Comparison of ENCODE assay signal across 9 cellular contexts in genomic region chrX:49177338-49177833, GRCh38. TPM values are rescaled to one million over a fixed set of nuclear protein-coding genes. Genes with fewer than 3 reads are reported as not detected.
DNase-seq lines count a peak whose midpoint lies in the region; ATAC-seq and TF ChIP-seq lines count a peak whose summit lies in the region.
"Had no signal": no experiment of that assay in that cellular context is flagged by ENCODE, and none has a peak within 500 bp of the region (broad histone marks: within the 10 kb centered on the region; RNA-seq: fewer than 3 reads in every experiment).

No MANE protein-coding gene starts in this region.

- H3K4me2 ChIP-seq in GM23338, result no peak overlapping the region

- no peak overlapping the region for H3K4me3 Mint-ChIP-seq in GM23338

- H4K20me1 ChIP-seq in GM23338 (replicated peaks; ENCODE audit: insufficient read depth), result no peaks in the 10 kb centered on the region

- H3K9me3 Mint-ChIP-seq in GM23338, result no peaks in the 10 kb centered on the region; the same call in 2 of the 3 replicates

- no peaks in the 10 kb centered on the region for H3F3A ChIP-seq in GM23338 (replicated peaks; ENCODE audit: low read depth)

- H2AFZ ChIP-seq in GM23338, result no peak overlapping the region

- H3K27me3 Mint-ChIP-seq in GM23338 (ENCODE audit: insufficient read depth, low read depth, poor library complexity), result peaks cover 6% of the 10 kb centered on the region

- no peaks in the 10 kb centered on the region for H3K79me2 ChIP-seq in GM23338 (replicated peaks; ENCODE audit: insufficient read depth)

- no peak overlapping the region for H3K4me3 ChIP-seq in GM23338
- H3K4me3 ChIP-seq in epithelial cell of proximal tubule (ENCODE audit: low read depth, low read length), result no peak overlapping the region
- no peak overlapping the region for H3K4me3 ChIP-seq in retinal pigment epithelial cell (ENCODE audit: low read length)

- ATAC-seq in GM23338 (peak; percentile 22; the same call in 1 of the 3 replicates), GM18868 (IDR thresholded peaks at IDR 0.05; ENCODE audit: unreplicated experiment) (no peak), HG03521 (IDR thresholded peaks at IDR 0.05; ENCODE audit: unreplicated experiment) (no peak), GM18870 (IDR thresholded peaks at IDR 0.05; ENCODE audit: unreplicated experiment) (no peak)

- H3K27ac ChIP-seq in GM23338 (ENCODE audit: low read depth) (no peak overlapping the region), RWPE1 (peak overlapping the region; percentile 97)

- H3K27ac Mint-ChIP-seq in GM23338, result no peak overlapping the region

- peak in 1 of 2 experiments; percentile 48; a peak in 1 of 4 replicates for TF ChIP-seq CTCF in GM23338 (conservative IDR thresholded peaks at IDR 0.05; ENCODE audit: low read depth in 2 of 2)
- no peak for TF ChIP-seq CTCF in RWPE1 (conservative IDR thresholded peaks at IDR 0.05; ENCODE audit: low read depth)
- peak; percentile 21 for TF ChIP-seq CTCF in epithelial cell of proximal tubule (conservative IDR thresholded peaks at IDR 0.05; ENCODE audit: low read depth, low read length)
- peak; percentile 15 for TF ChIP-seq CTCF in retinal pigment epithelial cell (conservative IDR thresholded peaks at IDR 0.05; ENCODE audit: low read depth, low read length)

- H3K9me2 ChIP-seq in GM23338 (ENCODE audit: insufficient read depth), result no peaks in the 10 kb centered on the region

- peaks cover 13% of the 10 kb centered on the region for H3K27me3 ChIP-seq in GM23338 (ENCODE audit: insufficient read depth)

- peaks cover 14% of the 10 kb centered on the region for H3K4me1 Mint-ChIP-seq in GM23338

- H3K36me3 Mint-ChIP-seq in GM23338 (ENCODE audit: low read depth), result peaks cover 34% of the 10 kb centered on the region

- POLR2A ChIA-PET in RWPE1 (lab: Yijun Ruan, JAX; ENCODE audit: low non-redundant PET), result interaction anchor here (1.5 kb wide), 1 partner anchor 13 kb away, joined by 6 read pairs; no protein-coding TSS in a partner anchor

- H3K36me3 ChIP-seq in GM23338 (ENCODE audit: insufficient read depth), result no peaks in the 10 kb centered on the region

- DNase-seq in GM23338 (ENCODE audit: low spot score) (no peak), RWPE1 (ENCODE audit: low spot score) (no peak), epithelial cell of proximal tubule (ENCODE audit: low read depth) (no peak), retinal pigment epithelial cell (ENCODE audit: low read depth) (no peak), mesenteric fat pad (ENCODE audit: low spot score) (no peak)
- DNase-seq: NCI-H2227 treated with DMSO at 0.1 percent for 48 hours had no signal

- CTCF ChIA-PET in RWPE1 (lab: Yijun Ruan, JAX), result no interaction called here

- no peaks in the 10 kb centered on the region for H3K4me1 ChIP-seq in GM23338 (ENCODE audit: insufficient read depth)

TF ChIP-seq in GM23338, 12 proteins besides CTCF, POLR2A, EP300 and RAD21 (continues in another document):
- TF ChIP-seq EZH2 (IDR thresholded peaks at IDR 0.05; ENCODE audit: low read depth, unreplicated experiment), result no peak
- TF ChIP-seq NANOG (IDR thresholded peaks at IDR 0.05; ENCODE audit: borderline replicate concordance), result no peak
- no peak for TF ChIP-seq ZNF114 (CRISPR knock-in tag; IDR thresholded peaks at IDR 0.05)
- TF ChIP-seq REST (IDR thresholded peaks at IDR 0.05; ENCODE audit: unreplicated experiment), result no peak
- TF ChIP-seq POLR2AphosphoS5 (IDR thresholded peaks at IDR 0.05; ENCODE audit: low read depth), result no peak
- TF ChIP-seq EZH2phosphoT487 (IDR thresholded peaks at IDR 0.05; ENCODE audit: unreplicated experiment), result no peak
- TF ChIP-seq JUNB (IDR thresholded peaks at IDR 0.05; ENCODE audit: unreplicated experiment), result no peak
- TF ChIP-seq ETS1 (IDR thresholded peaks at IDR 0.05), result no peak
- no peak for TF ChIP-seq ZNF331 (CRISPR knock-in tag; IDR thresholded peaks at IDR 0.05; ENCODE audit: low read depth)
- no peak for TF ChIP-seq CREB1 (CRISPR knock-in tag; IDR thresholded peaks at IDR 0.05; ENCODE audit: low read depth)
- TF ChIP-seq STAT1 (IDR thresholded peaks at IDR 0.05; ENCODE audit: unreplicated experiment), result no peak

RNA-seq across cellular contexts. Expression of gene PLP2, which starts 5.7 kb away (rescaled TPM):
- total RNA-seq in GM23338 (2014; rRNA removed; shearing (Covaris generic)), result 1.6 and 3.4 TPM in 2 replicates
- 9.5 and 10.1 TPM in 2 replicates for polyA plus RNA-seq in GM23338 (2016; fragmentation: Nextera tagmentation; extraction: Ambion mirVana)
- total RNA-seq in epithelial cell of proximal tubule (115 and 132 TPM in 2 replicates), mesenteric fat pad (74.3 TPM)

RNA-seq across cellular contexts. Expression of gene PRICKLE3, which starts 8.8 kb away (rescaled TPM):
- 13.7 and 21.4 TPM in 2 replicates for total RNA-seq in GM23338 (2014; rRNA removed; shearing (Covaris generic))
- polyA plus RNA-seq in GM23338 (2016; fragmentation: Nextera tagmentation; extraction: Ambion mirVana), result 4.7 and 5.2 TPM in 2 replicates
- total RNA-seq in epithelial cell of proximal tubule (13.0 and 18.5 TPM in 2 replicates), mesenteric fat pad (12.5 TPM)

RNA-seq across cellular contexts. Expression of gene MAGIX, which starts 14.8 kb away (rescaled TPM):
- total RNA-seq in GM23338 (2014; rRNA removed; shearing (Covaris generic)), result 0.83 and 2.1 TPM in 2 replicates
- 0.66 and 1.6 TPM in 2 replicates for polyA plus RNA-seq in GM23338 (2016; fragmentation: Nextera tagmentation; extraction: Ambion mirVana)
- total RNA-seq in epithelial cell of proximal tubule (8.3 and 9.6 TPM in 2 replicates), mesenteric fat pad (1.6 TPM)

RNA-seq across cellular contexts. Expression of gene SYP, which starts 22.6 kb away (rescaled TPM):
- total RNA-seq in GM23338 (2014; rRNA removed; shearing (Covaris generic)), result 7.3 and 9.1 TPM in 2 replicates
- 2.5 and 3.7 TPM in 2 replicates for polyA plus RNA-seq in GM23338 (2016; fragmentation: Nextera tagmentation; extraction: Ambion mirVana)
- total RNA-seq in epithelial cell of proximal tubule (0.17 and 0.29 TPM in 2 replicates), mesenteric fat pad (1.00 TPM)

RNA-seq across cellular contexts. Expression of gene GPKOW, which starts 53.9 kb away (rescaled TPM):
- total RNA-seq in GM23338 (2014; rRNA removed; shearing (Covaris generic)), result 15.1 and 22.9 TPM in 2 replicates
- polyA plus RNA-seq in GM23338 (2016; fragmentation: Nextera tagmentation; extraction: Ambion mirVana), result 8.1 and 9.5 TPM in 2 replicates
- 28.9 and 31.9 TPM in 2 replicates for total RNA-seq in epithelial cell of proximal tubule
- total RNA-seq in mesenteric fat pad, result 18.2 TPM

Comparison
In these comparisons a context has a peak if more than half of its experiments do, and no peak if none do; other contexts are left out.
1. RNA of gene PLP2, which starts 5.7 kb away (total RNA-seq): 115 to 132 TPM in epithelial cell of proximal tubule and 74.3 TPM in mesenteric fat pad (single experiment); 1.6 to 3.4 TPM in GM23338; every median in the first group is over 10 times any median in the second.